8 cellular contexts compared by ENCODE assay signal in the genomic region with DNA sequence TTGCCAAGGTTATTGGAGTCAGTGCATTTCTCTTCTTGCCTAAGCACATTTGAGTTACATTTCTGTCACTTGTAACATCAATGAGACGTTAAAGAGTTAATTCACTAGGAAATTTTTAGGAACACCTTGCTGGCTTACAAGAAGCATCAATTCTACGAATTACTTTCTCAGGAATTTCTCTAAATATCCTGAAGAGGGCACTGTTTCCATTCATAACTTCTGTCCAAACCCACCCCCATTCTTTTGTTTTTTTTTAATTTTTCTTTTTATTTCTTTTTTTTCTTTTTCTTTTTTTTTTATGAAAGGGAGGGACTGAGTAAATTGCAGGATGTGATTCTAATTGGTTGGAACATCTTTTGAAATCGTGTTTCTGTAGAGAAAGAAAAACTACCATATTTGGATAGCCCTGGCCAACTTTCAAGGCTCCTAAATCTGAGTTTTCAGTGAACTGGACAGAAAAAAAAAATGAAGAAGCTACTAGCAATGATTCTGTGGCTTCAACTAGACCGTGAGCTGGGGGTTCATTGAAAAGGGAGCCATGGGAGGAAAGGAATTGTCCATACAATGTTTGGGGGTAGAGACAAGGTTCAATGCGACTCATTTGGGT.
DNase-seq lines count a peak whose midpoint lies in the region; ATAC-seq, FAIRE-seq and TF ChIP-seq lines count a peak whose summit lies in the region.

No MANE protein-coding gene starts in this region.

- no peak overlapping the region for H3K4me3 ChIP-seq in AG10803 (ENCODE audit: low read length)

- no peaks in the 10 kb centered on the region for H3K9me3 Mint-ChIP-seq in glutamatergic neuron (ENCODE audit: unreplicated experiment)

- peak; percentile 31 for FAIRE-seq in TTC549 (lab: Jason Lieb, UNC)

- no peak overlapping the region for H3K4me3 Mint-ChIP-seq in glutamatergic neuron (ENCODE audit: unreplicated experiment)

- no peak overlapping the region for H3K27ac Mint-ChIP-seq in glutamatergic neuron (ENCODE audit: unreplicated experiment)

- peak; percentile 5 for DNase-seq in AG10803 (ENCODE audit: low read depth)
- peak; percentile 31 for DNase-seq in GM13976 (ENCODE audit: low spot score)
- DNase-seq in glutamatergic neuron, result no peak
- no peak for DNase-seq in putamen (ENCODE audit: low spot score)
- no peak for DNase-seq in posterior vena cava (ENCODE audit: low spot score)

- intact Hi-C loops in posterior vena cava (cut with DNase I), result no loop called here

- H3K27me3 Mint-ChIP-seq in glutamatergic neuron (ENCODE audit: unreplicated experiment), result no peaks in the 10 kb centered on the region

- no peak for ATAC-seq in HG02759 (IDR thresholded peaks at IDR 0.05; ENCODE audit: unreplicated experiment)
- ATAC-seq in HG03520 (IDR thresholded peaks at IDR 0.05; ENCODE audit: unreplicated experiment), result no peak

- TF ChIP-seq CTCF in AG10803 (conservative IDR thresholded peaks at IDR 0.05; ENCODE audit: low read length) (peak; percentile 57), GM13976 (IDR thresholded peaks at IDR 0.05; ENCODE audit: borderline replicate concordance, control extremely low read depth, extremely low read depth, insufficient read depth, missing control alignments) (peak; percentile 22), glutamatergic neuron (IDR thresholded peaks at IDR 0.05; ENCODE audit: partially characterized antibody, unreplicated experiment) (peak; percentile 79)

- in situ Hi-C loops in GM13976 (cut with MboI; ENCODE audit: low sequenced_read_pairs, unreplicated experiment), result loop anchor here (10.0 kb wide), 1 partner anchor 161 kb away; no protein-coding TSS in a partner anchor

- H3K36me3 Mint-ChIP-seq in glutamatergic neuron (ENCODE audit: unreplicated experiment), result no peaks in the 10 kb centered on the region

- H3K4me1 Mint-ChIP-seq in glutamatergic neuron (ENCODE audit: low read depth, unreplicated experiment), result no peaks in the 10 kb centered on the region

Comparison
In these comparisons a context has a peak if more than half of its experiments do, and no peak if none do; other contexts are left out.
1. DNase-seq: peak in AG10803 (single experiment) and GM13976 (single experiment); none in glutamatergic neuron (single experiment), putamen (single experiment) and posterior vena cava (single experiment).
2. CTCF ChIP-seq: peak in every context shown above with its lines; median percentile 79 in glutamatergic neuron; 57 in AG10803; 22 in GM13976.